In genomic region chr17:17568772-17569195, GRCh38 we compare ENCODE assay signal across 9 cellular contexts. TPM values are rescaled to one million over a fixed set of nuclear protein-coding genes. Genes with fewer than 3 reads are reported as not detected.
A peak's percentile ranks its signal among the peaks of the same experiment; 100 is the strongest.
DNase-seq lines count a peak whose midpoint lies in the region; ATAC-seq, FAIRE-seq and TF ChIP-seq lines count a peak whose summit lies in the region.
"Had no signal": no experiment of that assay in that cellular context is flagged by ENCODE, and none has a peak within 500 bp of the region (broad histone marks: within the 10 kb centered on the region; RNA-seq: fewer than 3 reads in every experiment).

No MANE protein-coding gene starts in this region.

- no peaks in the 10 kb centered on the region for H3K4me1 Mint-ChIP-seq in activated T-cell treated with anti-CD3 and anti-CD28 coated beads, Interleukin-2, amount 50 U/mL, for 4 hours (ENCODE audit: low read depth)

- no peaks in the 10 kb centered on the region for H3K27me3 ChIP-seq in NT2/D1 (ENCODE audit: insufficient read depth, insufficient read length)
- no peaks in the 10 kb centered on the region for H3K27me3 ChIP-seq in foreskin keratinocyte

- H3K9me3 Mint-ChIP-seq in activated T-cell treated with anti-CD3 and anti-CD28 coated beads, Interleukin-2, amount 50 U/mL, for 4 hours: no peaks in the 10 kb centered on the region

- no peak overlapping the region for H3K27ac ChIP-seq in foreskin keratinocyte

- no peak overlapping the region for H3K4me3 Mint-ChIP-seq in activated T-cell treated with anti-CD3 and anti-CD28 coated beads, Interleukin-2, amount 50 U/mL, for 4 hours

- H3K9ac ChIP-seq in NT2/D1 (ENCODE audit: insufficient read length, low read depth): peak overlapping the region; percentile 1

- no peak for TF ChIP-seq POLR2A in GM12892 (IDR thresholded peaks at IDR 0.05; ENCODE audit: low read depth, low read length)

- no peaks in the 10 kb centered on the region for H3K36me3 ChIP-seq in NT2/D1 (ENCODE audit: insufficient read depth, insufficient read length, low read length)

- H3K36me3 Mint-ChIP-seq in activated T-cell treated with anti-CD3 and anti-CD28 coated beads, Interleukin-2, amount 50 U/mL, for 4 hours (ENCODE audit: insufficient read depth): peaks cover 5% of the 10 kb centered on the region

- H3K9me3 ChIP-seq in NT2/D1 (ENCODE audit: insufficient read depth, low read length): no peaks in the 10 kb centered on the region

- H3K4me1 ChIP-seq in NT2/D1 (ENCODE audit: insufficient read depth, insufficient read length) (peaks cover 22% of the 10 kb centered on the region), foreskin keratinocyte (no peaks in the 10 kb centered on the region)

- DNase-seq in ACHN (peak; percentile 69), GM12892 (ENCODE audit: insufficient read length) (peak; percentile 79), NT2/D1 (ENCODE audit: low read depth, low spot score) (peak; percentile 49), foreskin keratinocyte (peak in 1 of 2 donors; percentile 17), posterior cingulate gyrus (peak in 9 of 10 donors; percentile 59 to 94 (median 70))
- DNase-seq in activated T-cell treated with anti-CD3 and anti-CD28 coated beads, Interleukin-2, amount 50 U/mL, for 4 hours: peak; percentile 49

- intact Hi-C loops in posterior cingulate gyrus (cut with DNase I): loop anchor here (2.0 kb wide), 1 partner anchor 72 kb away; the partner anchor contains the start of gene RASD1

- H3K27me3 Mint-ChIP-seq in activated T-cell treated with anti-CD3 and anti-CD28 coated beads, Interleukin-2, amount 50 U/mL, for 4 hours (ENCODE audit: low read depth): no peaks in the 10 kb centered on the region

- no peak overlapping the region for H3K4me3 ChIP-seq in NT2/D1 (ENCODE audit: insufficient read length, low read depth)

- ATAC-seq in activated T-cell treated with anti-CD3 and anti-CD28 coated beads, Interleukin-2, amount 50 U/mL, for 4 hours: no peak
- peak; percentile 46 for ATAC-seq in foreskin keratinocyte
- ATAC-seq in HG03565 (IDR thresholded peaks at IDR 0.05; ENCODE audit: unreplicated experiment): no peak
- ATAC-seq in GM21825 (IDR thresholded peaks at IDR 0.05; ENCODE audit: unreplicated experiment): no peak

- in situ Hi-C loops in ACHN (cut with HindIII; ENCODE audit: low pct_ligation_motif_present, low pct_unique_long_range_greater_than_20kb, low sequenced_read_pairs): no loop called here

- TF ChIP-seq CTCF in foreskin keratinocyte (conservative IDR thresholded peaks at IDR 0.05): peak; percentile 80

- no peak for FAIRE-seq in GM12892 (lab: Jason Lieb, UNC)
- FAIRE-seq: islet of Langerhans had no signal

RNA-seq across cellular contexts. Expression of gene PEMT, which starts 22.7 kb away (rescaled TPM):
- 8.5 TPM for polyA plus RNA-seq in GM12892 (2012; ENCODE audit: missing spikeins)
- total RNA-seq in activated T-cell treated with anti-CD3 and anti-CD28 coated beads, Interleukin-2, amount 50 U/mL, for 4 hours: 10 to 100 TPM; 52.5 to 53.8 (median 53.0) TPM
- total RNA-seq in foreskin keratinocyte: 48.2 and 52.4 TPM in 2 replicates
- polyA plus RNA-seq in foreskin keratinocyte: 52.5 and 52.7 TPM in 2 replicates
